Comparison of ENCODE assay signal across 1 cellular context in genomic region chr1:225879521-225880209, GRCh38.
TF ChIP-seq lines count a peak whose summit lies in the region.

No MANE protein-coding gene starts in this region.

TF ChIP-seq in GM12878, 131 proteins besides CTCF, POLR2A, EP300 and RAD21:
- TF ChIP-seq SREBF1 (IDR thresholded peaks at IDR 0.05; ENCODE audit: low read length) (no peak), RCOR1 (conservative IDR thresholded peaks at IDR 0.05; ENCODE audit: low read depth, low read length) (no peak), TCF7 (IDR thresholded peaks at IDR 0.05; ENCODE audit: borderline replicate concordance) (no peak), HSF1 (IDR thresholded peaks at IDR 0.05; ENCODE audit: low read depth, low read length) (no peak), CBFB (IDR thresholded peaks at IDR 0.05; ENCODE audit: low read depth) (no peak), MAX (IDR thresholded peaks at IDR 0.05; ENCODE audit: low read depth, low read length) (no peak), KDM1A (IDR thresholded peaks at IDR 0.05; ENCODE audit: borderline replicate concordance) (no peak), PML (IDR thresholded peaks at IDR 0.05; ENCODE audit: low read length) (no peak), NR2C2 (IDR thresholded peaks at IDR 0.05; ENCODE audit: borderline replicate concordance, control insufficient read depth, insufficient read length, low read depth) (no peak)
